ENCODE assay signal across 26 cellular contexts in the genomic region with DNA sequence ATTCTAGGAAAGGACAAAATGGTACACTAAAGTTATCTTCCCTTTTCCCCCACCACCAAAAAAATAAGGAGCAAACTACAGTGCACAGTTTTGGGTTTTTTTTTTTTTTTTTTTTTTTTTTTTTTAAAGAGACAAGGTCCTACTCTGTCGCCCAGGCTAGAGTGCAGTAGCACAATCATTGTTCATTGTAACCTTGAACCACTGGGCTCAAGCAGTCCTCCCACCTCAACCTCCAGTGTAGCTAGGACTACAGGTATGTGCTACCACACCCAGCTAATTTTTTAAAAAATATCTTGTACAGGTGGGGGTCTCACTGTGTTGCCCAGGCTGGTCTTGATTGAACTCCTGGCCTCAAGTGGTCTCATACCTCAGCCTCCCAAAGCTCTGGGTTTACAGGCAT. TPM values are rescaled to one million over a fixed set of nuclear protein-coding genes. Genes with fewer than 3 reads are reported as not detected.
DNase-seq lines count a peak whose midpoint lies in the region; ATAC-seq and TF ChIP-seq lines count a peak whose summit lies in the region.
"Had no signal": no experiment of that assay in that cellular context is flagged by ENCODE, and none has a peak within 500 bp of the region (broad histone marks: within the 10 kb centered on the region; RNA-seq: fewer than 3 reads in every experiment).

No MANE protein-coding gene starts in this region.

- peaks cover 0 to 11% of the 10 kb centered on the region in 2 experiments; a peak in 1 of 3 replicates for H3K36me3 ChIP-seq in HEK293 (ENCODE audit: control insufficient read depth in 2 of 2, insufficient read depth in 1 of 2, low read length in 2 of 2)
- H3K36me3 ChIP-seq in trophoblast cell (ENCODE audit: control insufficient read depth in 1 of 2, insufficient read depth in 2 of 2, low read length in 2 of 2), result peaks cover 0 to 5% of the 10 kb centered on the region in 2 experiments
- H3K36me3 ChIP-seq: ascending aorta, ovary had no signal

- CTCF ChIA-PET in CD4-positive, alpha-beta T cell (lab: Charles Lee), result no interaction called here
- CTCF ChIA-PET in HEK293 (lab: Yijun Ruan, JAX), result no interaction called here

- no peak overlapping the region for H3K27ac ChIP-seq in CD4-positive, alpha-beta T cell (ENCODE audit: low read depth, low read length)
- no peak overlapping the region for H3K27ac ChIP-seq in HEK293 (ENCODE audit: extremely low read depth, low read depth, low read length)
- H3K27ac ChIP-seq in trophoblast cell (ENCODE audit: low read depth, low read length), result no peak overlapping the region
- H3K27ac ChIP-seq: ascending aorta, ovary, upper lobe of right lung had no signal

- H2BK5ac ChIP-seq in trophoblast cell (ENCODE audit: low read depth, low read length, poor library complexity), result no peak overlapping the region

- no peak for ATAC-seq in CD4-positive, alpha-beta T cell (ENCODE audit: poor library complexity)
- no peak for ATAC-seq in activated naive CD4-positive, alpha-beta T cell treated with anti-CD3 and anti-CD28 coated beads, Interleukin-2, amount 50 U/mL, for 72 hours
- ATAC-seq: activated T-helper 17 cell treated with anti-CD3 and anti-CD28 coated beads, Interleukin-2, amount 50 U/mL, for 72 hours; left ventricle myocardium superior; stimulated activated effector memory CD8-positive, alpha-beta T cell treated with anti-CD3 and anti-CD28 coated beads, Interleukin-12 subunit alpha, Interleukin-12 subunit beta, amount 100 ng/mL, for 72 hours; upper lobe of right lung had no signal

- H3K9me3 Mint-ChIP-seq in CD4-positive, alpha-beta T cell, result no peaks in the 10 kb centered on the region
- no peaks in the 10 kb centered on the region for H3K9me3 Mint-ChIP-seq in dendritic cell treated with granulocyte-macrophage colony-stimulating factor and Interleukin-4, amounts not matched to agents 40 ng/mL and 50 ng/mL, for 4 days
- H3K9me3 Mint-ChIP-seq in activated naive CD4-positive, alpha-beta T cell treated with anti-CD3 and anti-CD28 coated beads, Interleukin-2, amount 50 U/mL, for 72 hours, result no peaks in the 10 kb centered on the region
- H3K9me3 Mint-ChIP-seq: activated T-helper 17 cell treated with anti-CD3 and anti-CD28 coated beads, Interleukin-2, amount 50 U/mL, for 72 hours; stimulated activated effector memory CD8-positive, alpha-beta T cell treated with anti-CD3 and anti-CD28 coated beads, Interleukin-12 subunit alpha, Interleukin-12 subunit beta, amount 100 ng/mL, for 72 hours had no signal

- no peak overlapping the region for H3K23ac ChIP-seq in trophoblast cell (ENCODE audit: low read length)

- H3K9ac ChIP-seq in trophoblast cell (ENCODE audit: low read length), result no peak overlapping the region

- no peak overlapping the region for H3K4me3 ChIP-seq in HEK293 (ENCODE audit: low read depth, low read length)
- H3K4me3 ChIP-seq in trophoblast cell (ENCODE audit: low read depth, low read length), result no peak overlapping the region
- H3K4me3 ChIP-seq: ascending aorta, dorsolateral prefrontal cortex, ovary, upper lobe of right lung had no signal

- no peak overlapping the region for H3K14ac ChIP-seq in trophoblast cell (ENCODE audit: low read length)

- H4K8ac ChIP-seq in trophoblast cell (ENCODE audit: low read depth, low read length), result no peak overlapping the region

- no peak overlapping the region for H3K4me3 Mint-ChIP-seq in CD4-positive, alpha-beta T cell
- no peak overlapping the region for H3K4me3 Mint-ChIP-seq in dendritic cell treated with granulocyte-macrophage colony-stimulating factor and Interleukin-4, amounts not matched to agents 40 ng/mL and 50 ng/mL, for 4 days
- H3K4me3 Mint-ChIP-seq: activated T-helper 17 cell treated with anti-CD3 and anti-CD28 coated beads, Interleukin-2, amount 50 U/mL, for 72 hours; nephron; stimulated activated effector memory CD8-positive, alpha-beta T cell treated with anti-CD3 and anti-CD28 coated beads, Interleukin-12 subunit alpha, Interleukin-12 subunit beta, amount 100 ng/mL, for 72 hours had no signal

- no peak overlapping the region for H4K12ac ChIP-seq in trophoblast cell (ENCODE audit: low read depth, low read length)

- POLR2A ChIA-PET in CD4-positive, alpha-beta T cell (lab: Charles Lee), result interaction anchor here (3.7 kb wide), 1 partner anchor 15 kb away, joined by 14 read pairs; a partner anchor contains a TSS
- POLR2A ChIA-PET in HEK293 (lab: Yijun Ruan, JAX), result no interaction called here

- peaks cover 23% of the 10 kb centered on the region for H3K79me2 ChIP-seq in trophoblast cell (ENCODE audit: control insufficient read depth, insufficient read depth, low read length, poor library complexity)

- peaks cover 77% of the 10 kb centered on the region for H3K4me1 Mint-ChIP-seq in CD4-positive, alpha-beta T cell (ENCODE audit: low read depth)
- H3K4me1 Mint-ChIP-seq in dendritic cell treated with granulocyte-macrophage colony-stimulating factor and Interleukin-4, amounts not matched to agents 40 ng/mL and 50 ng/mL, for 4 days (ENCODE audit: low read depth), result peaks cover 38% of the 10 kb centered on the region

- peaks cover 46% of the 10 kb centered on the region for H3K36me3 Mint-ChIP-seq in CD4-positive, alpha-beta T cell (ENCODE audit: low read depth)
- H3K36me3 Mint-ChIP-seq in dendritic cell treated with granulocyte-macrophage colony-stimulating factor and Interleukin-4, amounts not matched to agents 40 ng/mL and 50 ng/mL, for 4 days (ENCODE audit: low read depth), result peaks cover 17% of the 10 kb centered on the region
- peaks cover 0 to 36% of the 10 kb centered on the region in 2 donors for H3K36me3 Mint-ChIP-seq in activated naive CD4-positive, alpha-beta T cell treated with anti-CD3 and anti-CD28 coated beads, Interleukin-2, amount 50 U/mL, for 72 hours

- WGBS in trophoblast cell (ENCODE audit: extremely low coverage, insufficient coverage, insufficient read length), result no CpG with 5 or more reads among the region's 1 CpG

- H2AFZ ChIP-seq in trophoblast cell (ENCODE audit: insufficient read depth, low read length, poor library complexity), result no peak overlapping the region

- H3K18ac ChIP-seq in trophoblast cell (ENCODE audit: low read length), result no peak overlapping the region

- peak overlapping the region; percentile 99 for H3K4ac ChIP-seq in trophoblast cell (ENCODE audit: low read depth, low read length)

- no peak for DNase-seq in CD4-positive, alpha-beta T cell
- DNase-seq in trophoblast cell (no peak), NCI-H345 (lab: John Stamatoyannopoulos, UW) (no peak), GM10266 (ENCODE audit: extremely low spot score) (no peak)
- no peak for DNase-seq in activated naive CD4-positive, alpha-beta T cell treated with anti-CD3 and anti-CD28 coated beads, Interleukin-2, amount 50 U/mL, for 72 hours (ENCODE audit: low spot score in 2 of 2)
- DNase-seq: activated CD4-positive, alpha-beta T cell treated with anti-CD3 and anti-CD28 coated beads, Interleukin-2, amount 50 U/mL, for 1 hour; activated naive CD4-positive, alpha-beta T cell treated with anti-CD3 and anti-CD28 coated beads, Interleukin-2, amount 50 U/mL, for 16 hours; dorsolateral prefrontal cortex; H7; islet precursor cell; KBM-7; left ventricle myocardium superior; MM.1S; NCI-H2029 treated with DMSO at 0.1 percent for 48 hours; NCI-H226; ovary; SIG-M5; stimulated activated CD4-positive, alpha-beta T cell treated with anti-CD3 and anti-CD28 coated beads, Interleukin-4, amount 100 ng/mL, for 24 hours; substantia nigra; upper lobe of right lung had no signal

- intact Hi-C loops in CD4-positive, alpha-beta T cell (cut with DNase I, micrococcal nuclease), result no loop called here
- intact Hi-C loops in dendritic cell treated with granulocyte-macrophage colony-stimulating factor and Interleukin-4, amounts not matched to agents 40 ng/mL and 50 ng/mL, for 4 days (cut with micrococcal nuclease), result no loop called here

- no peak overlapping the region for H2BK12ac ChIP-seq in trophoblast cell (ENCODE audit: low read length)

- H3K79me1 ChIP-seq in trophoblast cell (ENCODE audit: low read length), result no peaks in the 10 kb centered on the region

- H3K4me2 ChIP-seq in trophoblast cell (ENCODE audit: low read length), result no peak overlapping the region

- H2AK5ac ChIP-seq in trophoblast cell (ENCODE audit: low read length), result no peak overlapping the region

- H3K4me1 ChIP-seq in HEK293 (ENCODE audit: control insufficient read depth, insufficient read depth, low read length) (peaks cover 17% of the 10 kb centered on the region), trophoblast cell (ENCODE audit: control insufficient read depth in 1 of 2, insufficient read depth in 2 of 2, low read length in 2 of 2) (no peaks in the 10 kb centered on the region)

- H3K27me3 Mint-ChIP-seq in CD4-positive, alpha-beta T cell, result no peaks in the 10 kb centered on the region
- H3K27me3 Mint-ChIP-seq in dendritic cell treated with granulocyte-macrophage colony-stimulating factor and Interleukin-4, amounts not matched to agents 40 ng/mL and 50 ng/mL, for 4 days, result no peaks in the 10 kb centered on the region
- H3K27me3 Mint-ChIP-seq: activated T-helper 17 cell treated with anti-CD3 and anti-CD28 coated beads, Interleukin-2, amount 50 U/mL, for 72 hours had no signal

- no peaks in the 10 kb centered on the region for H3K9me3 ChIP-seq in CD4-positive, alpha-beta T cell (ENCODE audit: control insufficient read depth, low read length)
- H3K9me3 ChIP-seq in HEK293 (ENCODE audit: control insufficient read depth, insufficient read depth, low read depth, low read length) (no peaks in the 10 kb centered on the region), trophoblast cell (ENCODE audit: insufficient read depth, low read depth, low read length) (no peaks in the 10 kb centered on the region)
- H3K9me3 ChIP-seq: ascending aorta, ovary, upper lobe of right lung had no signal

- H3K27me3 ChIP-seq in CD4-positive, alpha-beta T cell (ENCODE audit: control insufficient read depth, insufficient read depth, low read length), result no peaks in the 10 kb centered on the region
- H3K27me3 ChIP-seq in trophoblast cell (ENCODE audit: insufficient read depth, low read length), result no peaks in the 10 kb centered on the region
- H3K27me3 ChIP-seq: ascending aorta, dorsolateral prefrontal cortex, ovary, upper lobe of right lung had no signal

- peak overlapping the region; percentile 33 for H2BK120ac ChIP-seq in trophoblast cell (ENCODE audit: insufficient read depth, low read length, poor library complexity)

- H4K91ac ChIP-seq in trophoblast cell (ENCODE audit: low read depth, low read length), result no peak overlapping the region

- H3K27ac Mint-ChIP-seq in CD4-positive, alpha-beta T cell, result peak overlapping the region; percentile 79
- H3K27ac Mint-ChIP-seq in dendritic cell treated with granulocyte-macrophage colony-stimulating factor and Interleukin-4, amounts not matched to agents 40 ng/mL and 50 ng/mL, for 4 days, result peak overlapping the region; percentile 17
- no peak overlapping the region for H3K27ac Mint-ChIP-seq in activated naive CD4-positive, alpha-beta T cell treated with anti-CD3 and anti-CD28 coated beads, Interleukin-2, amount 50 U/mL, for 72 hours
- H3K27ac Mint-ChIP-seq: activated T-helper 17 cell treated with anti-CD3 and anti-CD28 coated beads, Interleukin-2, amount 50 U/mL, for 72 hours; nephron; stimulated activated effector memory CD8-positive, alpha-beta T cell treated with anti-CD3 and anti-CD28 coated beads, Interleukin-12 subunit alpha, Interleukin-12 subunit beta, amount 100 ng/mL, for 72 hours had no signal

- TF ChIP-seq CTCF in CD4-positive, alpha-beta T cell (IDR thresholded peaks at IDR 0.05), result no peak
- TF ChIP-seq CTCF in HEK293 (tag by site-specific recombination; IDR thresholded peaks at IDR 0.05) (no peak), GM10266 (IDR thresholded peaks at IDR 0.05; ENCODE audit: control insufficient read depth, insufficient read depth, low read depth, missing control alignments) (no peak)

RNA-seq across cellular contexts. Expression of a gene that starts 14.9 kb away (rescaled TPM):
- 10 to 100 TPM; 58.5 to 67.6 TPM for total RNA-seq in CD4-positive, alpha-beta T cell
- 193 and 197 TPM in 2 replicates for polyA plus RNA-seq in trophoblast cell (2013)
- 100 to 1,000 TPM; 158 to 170 TPM for total RNA-seq in activated naive CD4-positive, alpha-beta T cell treated with anti-CD3 and anti-CD28 coated beads, Interleukin-2, amount 50 U/mL, for 72 hours

RNA-seq across cellular contexts. Expression of a gene that starts 49.4 kb away (rescaled TPM):
- 10 to 100 TPM; 74.2 to 78.0 TPM for total RNA-seq in CD4-positive, alpha-beta T cell
- polyA plus RNA-seq in trophoblast cell (2013), result 25.9 and 28.3 TPM in 2 replicates
- 10 to 100 TPM; 61.6 to 62.0 TPM for total RNA-seq in activated naive CD4-positive, alpha-beta T cell treated with anti-CD3 and anti-CD28 coated beads, Interleukin-2, amount 50 U/mL, for 72 hours

Comparison
In these comparisons a context has a peak if more than half of its experiments do, and no peak if none do; other contexts are left out.
1. H3K27ac Mint-ChIP-seq: peak in CD4-positive, alpha-beta T cell (single experiment) and dendritic cell treated with granulocyte-macrophage colony-stimulating factor and Interleukin-4, amounts not matched to agents 40 ng/mL and 50 ng/mL, for 4 days (single experiment); none in activated naive CD4-positive, alpha-beta T cell treated with anti-CD3 and anti-CD28 coated beads, Interleukin-2, amount 50 U/mL, for 72 hours (0 of 2).